Comparison of ENCODE assay signal across 24 cellular contexts in the genomic region with DNA sequence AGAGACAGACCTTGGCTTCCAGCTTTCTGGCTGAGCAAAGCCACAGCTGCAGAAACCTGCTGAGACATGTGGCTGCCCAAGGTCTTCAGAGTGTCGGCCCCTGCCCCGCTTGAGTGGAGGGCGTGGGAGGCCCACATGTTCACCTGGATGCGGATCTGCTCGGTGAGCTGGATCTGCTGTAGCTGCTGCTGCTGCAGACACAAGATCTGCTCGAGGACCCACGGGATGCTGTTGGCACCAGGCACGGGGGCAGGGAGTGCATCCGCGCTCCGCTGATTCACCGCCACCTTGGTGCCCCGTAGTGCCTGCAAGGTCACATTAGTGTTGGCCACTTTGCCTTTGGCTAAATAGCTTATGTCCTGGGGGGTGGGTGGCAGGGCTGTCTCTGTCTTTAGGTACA. TPM values are rescaled to one million over a fixed set of nuclear protein-coding genes. Genes with fewer than 3 reads are reported as not detected.
DNase-seq lines count a peak whose midpoint lies in the region; FAIRE-seq and TF ChIP-seq lines count a peak whose summit lies in the region.
"Had no signal": no experiment of that assay in that cellular context is flagged by ENCODE, and none has a peak within 500 bp of the region (broad histone marks: within the 10 kb centered on the region; RNA-seq: fewer than 3 reads in every experiment).

No MANE protein-coding gene starts in this region.

- peak overlapping the region in 1 of 3 donors; percentile 30 for H3K27ac ChIP-seq in thyroid gland
- H3K27ac ChIP-seq: A549; BLaER1 treated with 17β-estradiol and CSF1 and Interleukin-3, amounts not matched to agents 10 nM and 100 nM had no signal

- H3K9me3 ChIP-seq in Caco-2: no peaks in the 10 kb centered on the region
- no peaks in the 10 kb centered on the region for H3K9me3 ChIP-seq in thyroid gland
- H3K9me3 ChIP-seq: A549, BE2C, HAP-1 had no signal

- no peaks in the 10 kb centered on the region for H3K9me3 Mint-ChIP-seq in Caco-2 (ENCODE audit: unreplicated experiment)
- H3K9me3 Mint-ChIP-seq: CD4-positive, alpha-beta T cell; CD8-positive, alpha-beta memory T cell; HFFc6 had no signal

- peaks cover 11% of the 10 kb centered on the region for H3K4me1 ChIP-seq in Caco-2
- H3K4me1 ChIP-seq in thyroid gland: peaks cover 7 to 21% of the 10 kb centered on the region in 2 donors
- H3K4me1 ChIP-seq: A549, BE2C had no signal

- no peak for DNase-seq in Caco-2
- no peak for DNase-seq in HTR-8/SVneo (ENCODE audit: insufficient read length, low spot score)
- peak; percentile 76 for DNase-seq in left kidney (ENCODE audit: low read depth, low spot score)
- DNase-seq in thyroid gland: peak; percentile 87 to 89
- no peak for DNase-seq in H4 (ENCODE audit: low spot score)
- DNase-seq in KG1 (lab: John Stamatoyannopoulos, UW): no peak
- no peak for DNase-seq in NCI-H2227 treated with DMSO at 0.1 percent for 48 hours (lab: John Stamatoyannopoulos, UW)
- DNase-seq: 8988T; ACHN; AML-193; BE2C; Calu3; CD4-positive, alpha-beta T cell; CD8-positive, alpha-beta memory T cell; DMS53; DMS79 treated with DMSO at 0.1 percent for 48 hours; GF-D8; HFFc6 had no signal

- no peaks in the 10 kb centered on the region for H3K27me3 Mint-ChIP-seq in Caco-2 (ENCODE audit: insufficient read depth, unreplicated experiment)

- H3K4me1 Mint-ChIP-seq in Caco-2 (ENCODE audit: low read depth, unreplicated experiment): peaks cover 20% of the 10 kb centered on the region
- H3K4me1 Mint-ChIP-seq: CD8-positive, alpha-beta memory T cell had no signal

- peaks cover 92% of the 10 kb centered on the region for H3K36me3 Mint-ChIP-seq in Caco-2 (ENCODE audit: insufficient read depth, unreplicated experiment)
- H3K36me3 Mint-ChIP-seq: CD14-positive monocyte; CD8-positive, alpha-beta memory T cell had no signal

- no TSS peak for BruUV-seq in Caco-2 (replicated peaks; lab: Mats Ljungman, UMichigan)

- peak; percentile 74 for FAIRE-seq in HTR-8/SVneo (lab: Jason Lieb, UNC)
- FAIRE-seq: A549, GM12891, H54 had no signal

- no peak for TF ChIP-seq CTCF in Caco-2 (IDR thresholded peaks at IDR 0.05; ENCODE audit: insufficient read depth in 1 of 2, low read depth in 1 of 2, low read length in 1 of 2, severe bottlenecking in 1 of 2, unreplicated experiment in 1 of 2)
- TF ChIP-seq CTCF in thyroid gland (IDR thresholded peaks at IDR 0.05): no peak

- intact Hi-C loops in Caco-2 (cut with micrococcal nuclease; ENCODE audit: unreplicated experiment) (no loop called here), thyroid gland (cut with DNase I) (no loop called here)

- H3K4me3 ChIP-seq in Caco-2 (ENCODE audit: low read depth, low read length) (no peak overlapping the region), thyroid gland (replicated peaks in 1 of 3) (no peak overlapping the region)
- H3K4me3 ChIP-seq: A549; BLaER1 treated with 17β-estradiol and CSF1 and Interleukin-3, amounts not matched to agents 10 nM and 100 nM; HAP-1 had no signal

- WGBS in thyroid gland, 2 donors: 4 to 35% methylated on average over 4 to 6 of the region's 13 CpGs

- CTCF ChIA-PET in Caco-2 (lab: Charles Lee): interaction anchor here (0.5 kb wide), 1 partner anchor 137 kb away, joined by 4 read pairs; no protein-coding TSS in a partner anchor

- POLR2A ChIA-PET in Caco-2 (lab: Charles Lee): no interaction called here

- peak overlapping the region; percentile 18 for H3K27ac Mint-ChIP-seq in Caco-2 (ENCODE audit: unreplicated experiment)
- H3K27ac Mint-ChIP-seq: CD14-positive monocyte; CD4-positive, alpha-beta T cell; CD8-positive, alpha-beta memory T cell; HFFc6 had no signal

- H3K36me3 ChIP-seq in Caco-2 (ENCODE audit: control insufficient read depth, insufficient read depth, low read length) (peaks cover 7% of the 10 kb centered on the region), thyroid gland (no peaks in the 10 kb centered on the region)
- H3K36me3 ChIP-seq: BE2C, HAP-1 had no signal

- TF ChIP-seq POLR2A in thyroid gland (IDR thresholded peaks at IDR 0.05): no peak

- no peak overlapping the region for H3K4me3 Mint-ChIP-seq in Caco-2 (ENCODE audit: unreplicated experiment)
- H3K4me3 Mint-ChIP-seq: CD14-positive monocyte; CD4-positive, alpha-beta T cell; CD8-positive, alpha-beta memory T cell; HFFc6 had no signal

- no peaks in the 10 kb centered on the region for H3K27me3 ChIP-seq in Caco-2 (replicated peaks; ENCODE audit: control insufficient read depth, insufficient read depth, low read length)
- H3K27me3 ChIP-seq in thyroid gland: no peaks in the 10 kb centered on the region
- H3K27me3 ChIP-seq: BLaER1 treated with 17β-estradiol and CSF1 and Interleukin-3, amounts not matched to agents 10 nM and 100 nM had no signal

RNA-seq across cellular contexts. Expression of a gene that starts 10.7 kb away (rescaled TPM):
- 75.8 and 84.5 TPM in 2 replicates for total RNA-seq in Caco-2 (2022)
- 10 to 100 TPM in 1 of 4 donors, 1 to 10 TPM in 3; 3.1 to 13.6 (median 6.7) TPM for total RNA-seq in thyroid gland
- total RNA-seq in H4 (2014; rRNA removed; shearing (Covaris generic)): not detected in 2 replicates

RNA-seq across cellular contexts. Expression of a gene that starts 23.4 kb away (rescaled TPM):
- total RNA-seq in Caco-2 (2022) (102 and 104 TPM in 2 replicates), thyroid gland (10 to 100 TPM; 52.5 to 72.8 (median 61.7) TPM)
- 3.6 and 4.1 TPM in 2 replicates for total RNA-seq in H4 (2014; rRNA removed; shearing (Covaris generic))

Comparison
In these comparisons a context has a peak if more than half of its experiments do, and no peak if none do; other contexts are left out.
1. DNase-seq: peak in left kidney (single experiment) and thyroid gland (2 of 2); none in Caco-2 (0 of 2), HTR-8/SVneo (single experiment), H4 (single experiment), KG1 (single experiment) and NCI-H2227 treated with DMSO at 0.1 percent for 48 hours (single experiment).
2. RNA of a gene that starts 23.4 kb away (total RNA-seq): 102 to 104 TPM in Caco-2 and 52.5 to 72.8 TPM in thyroid gland; 3.6 to 4.1 TPM in H4; every median in the first group is over 10 times any median in the second.